In the genomic region with DNA sequence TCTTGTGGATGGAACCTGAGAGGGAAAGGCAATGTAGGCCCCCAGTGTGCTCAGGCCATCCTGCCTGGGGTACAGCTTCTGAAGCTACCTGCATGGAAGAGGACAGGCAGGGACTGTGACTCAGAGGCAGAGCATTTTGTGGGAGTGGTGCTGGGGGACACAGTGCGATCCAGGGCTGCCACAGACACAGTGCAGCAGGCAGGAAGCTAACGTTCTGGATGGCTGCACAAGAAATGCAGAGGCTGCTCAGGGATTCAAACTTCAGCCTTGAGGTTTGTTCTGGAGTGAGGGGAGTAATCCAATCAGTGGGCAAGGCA, we compare ENCODE assay signal across 13 cellular contexts.
DNase-seq lines count a peak whose midpoint lies in the region; FAIRE-seq and TF ChIP-seq lines count a peak whose summit lies in the region.
"Had no signal": no experiment of that assay in that cellular context is flagged by ENCODE, and none has a peak within 500 bp of the region (broad histone marks: within the 10 kb centered on the region; RNA-seq: fewer than 3 reads in every experiment).

No MANE protein-coding gene starts in this region.

- TF ChIP-seq CTCF in SK-N-SH (IDR thresholded peaks at IDR 0.05) (no peak), kidney (IDR thresholded peaks at IDR 0.05; ENCODE audit: borderline replicate concordance, extremely low read depth, insufficient read depth) (no peak), spleen (IDR thresholded peaks at IDR 0.05 in 8 of 11, conservative IDR thresholded peaks at IDR 0.05 in 3 of 11) (no peak)

- H3K4me1 ChIP-seq in SK-N-SH (ENCODE audit: control insufficient read depth in 1 of 2, insufficient read depth in 2 of 2, low read depth in 1 of 2, low read length in 1 of 2) (peaks cover 0 to 6% of the 10 kb centered on the region in 2 experiments; a peak in 1 of 4 replicates), kidney (ENCODE audit: control insufficient read depth in 1 of 2, insufficient read depth in 1 of 2, low read depth in 1 of 2, low read length in 2 of 2) (peaks cover 0 to 5% of the 10 kb centered on the region in 2 donors), spleen (peaks cover 0 to 8% (median 5%) of the 10 kb centered on the region in 6 donors)
- H3K4me1 ChIP-seq: pancreas had no signal

- POLR2A ChIA-PET in SK-N-SH (lab: Yijun Ruan, JAX) (no interaction called here), HEK293T (lab: Yijun Ruan, JAX) (no interaction called here)

- no peak for TF ChIP-seq RAD21 in SK-N-SH (IDR thresholded peaks at IDR 0.05; ENCODE audit: low read length)

- DNase-seq in HK-2 (ENCODE audit: unreplicated experiment): peak; percentile 82
- DNase-seq in SK-N-SH: peak; percentile 12
- peak; percentile 75 for DNase-seq in kidney
- DNase-seq in spleen: no peak
- DNase-seq in NCI-H2107 (lab: John Stamatoyannopoulos, UW): no peak
- DNase-seq in HEK293T (ENCODE audit: extremely low spot score): no peak
- DNase-seq in NCI-H774 (lab: John Stamatoyannopoulos, UW): no peak
- DNase-seq in SW 1271 (lab: John Stamatoyannopoulos, UW): no peak
- DNase-seq: activated CD4-positive, alpha-beta T cell treated with anti-CD3 and anti-CD28 coated beads, Interleukin-2, amount 10 ng/mL, durations not matched to agents 7 days and 5 days; DMS153; NCI-H1048; NCI-H748 treated with DMSO at 0.1 percent for 48 hours; pancreas had no signal

- intact Hi-C loops in kidney (cut with DNase I) (no loop called here), spleen (cut with DNase I; ENCODE audit: low total_unique reads) (no loop called here)

- H3K9ac ChIP-seq in SK-N-SH (no peak overlapping the region), kidney (ENCODE audit: low read length in 2 of 2) (no peak overlapping the region)

- no peak for TF ChIP-seq POLR2A in spleen (IDR thresholded peaks at IDR 0.05)

- no peak overlapping the region for H2AFZ ChIP-seq in SK-N-SH (ENCODE audit: low read depth)

- H3K27ac ChIP-seq in SK-N-SH (ENCODE audit: low read depth in 2 of 2, low read length in 1 of 2) (no peak overlapping the region), kidney (ENCODE audit: low read depth in 2 of 2, low read length in 2 of 2) (no peak overlapping the region), spleen (peak overlapping the region in 5 of 8 donors; percentile 15 to 55 (median 39))
- H3K27ac ChIP-seq: pancreas had no signal

- H3K4me3 ChIP-seq in SK-N-SH (ENCODE audit: low read depth in 2 of 2, low read length in 1 of 2) (no peak overlapping the region), kidney (ENCODE audit: low read length in 2 of 2) (no peak overlapping the region), spleen (no peak overlapping the region)
- H3K4me3 ChIP-seq: pancreas had no signal

- no peak for TF ChIP-seq EP300 in SK-N-SH (IDR thresholded peaks at IDR 0.05; ENCODE audit: borderline replicate concordance in 1 of 2, low read depth in 1 of 2, low read length in 1 of 2)

- no peaks in the 10 kb centered on the region for H3K79me2 ChIP-seq in SK-N-SH (ENCODE audit: insufficient read depth)

- no peaks in the 10 kb centered on the region for H4K20me1 ChIP-seq in SK-N-SH (ENCODE audit: insufficient read depth)

- H3K27me3 ChIP-seq in SK-N-SH (ENCODE audit: insufficient read depth) (no peaks in the 10 kb centered on the region), spleen (replicated peaks in 1 of 7) (no peaks in the 10 kb centered on the region)
- H3K27me3 ChIP-seq: pancreas had no signal

- FAIRE-seq in kidney (lab: Jason Lieb, UNC): no peak
- FAIRE-seq: pancreas had no signal

- no peaks in the 10 kb centered on the region for H3K36me3 ChIP-seq in SK-N-SH (replicated peaks in 1 of 2; ENCODE audit: control insufficient read depth in 1 of 2, insufficient read depth in 2 of 2, low read length in 1 of 2)
- H3K36me3 ChIP-seq in kidney (ENCODE audit: control insufficient read depth in 1 of 2, insufficient read depth in 2 of 2, low read length in 2 of 2): no peaks in the 10 kb centered on the region
- no peaks in the 10 kb centered on the region for H3K36me3 ChIP-seq in spleen
- H3K36me3 ChIP-seq: pancreas had no signal

- H3K9me2 ChIP-seq in SK-N-SH: no peaks in the 10 kb centered on the region

- 33% methylated on average over 2 of the region's 2 CpGs for WGBS in SK-N-SH (ENCODE audit: low lambda C conversion rate)
- 23 to 44% (median 33%) methylated on average over 2 of the region's 2 CpGs for WGBS in spleen, 5 donors

- CTCF ChIA-PET in SK-N-SH (lab: Yijun Ruan, JAX): no interaction called here
- CTCF ChIA-PET in HEK293T (lab: Yijun Ruan, JAX): no interaction called here

- no peaks in the 10 kb centered on the region for H3K9me3 ChIP-seq in SK-N-SH
- no peaks in the 10 kb centered on the region for H3K9me3 ChIP-seq in kidney (ENCODE audit: control insufficient read depth in 1 of 2, low read length in 2 of 2)
- H3K9me3 ChIP-seq in spleen: peaks cover 0 to 11% (median 0%) of the 10 kb centered on the region in 8 donors
- H3K9me3 ChIP-seq: pancreas had no signal

- H3F3A ChIP-seq in SK-N-SH (replicated peaks; ENCODE audit: insufficient read depth): no peaks in the 10 kb centered on the region

- H3K4me2 ChIP-seq in SK-N-SH: no peak overlapping the region

TF ChIP-seq in SK-N-SH, 30 proteins besides CTCF, POLR2A, EP300 and RAD21:
- no peak for TF ChIP-seq YY1 (IDR thresholded peaks at IDR 0.05; ENCODE audit: low read depth)
- TF ChIP-seq ELF1 (IDR thresholded peaks at IDR 0.05): no peak
- TF ChIP-seq RFX5 (IDR thresholded peaks at IDR 0.05; ENCODE audit: low read length): no peak
- TF ChIP-seq, protein P1, sequence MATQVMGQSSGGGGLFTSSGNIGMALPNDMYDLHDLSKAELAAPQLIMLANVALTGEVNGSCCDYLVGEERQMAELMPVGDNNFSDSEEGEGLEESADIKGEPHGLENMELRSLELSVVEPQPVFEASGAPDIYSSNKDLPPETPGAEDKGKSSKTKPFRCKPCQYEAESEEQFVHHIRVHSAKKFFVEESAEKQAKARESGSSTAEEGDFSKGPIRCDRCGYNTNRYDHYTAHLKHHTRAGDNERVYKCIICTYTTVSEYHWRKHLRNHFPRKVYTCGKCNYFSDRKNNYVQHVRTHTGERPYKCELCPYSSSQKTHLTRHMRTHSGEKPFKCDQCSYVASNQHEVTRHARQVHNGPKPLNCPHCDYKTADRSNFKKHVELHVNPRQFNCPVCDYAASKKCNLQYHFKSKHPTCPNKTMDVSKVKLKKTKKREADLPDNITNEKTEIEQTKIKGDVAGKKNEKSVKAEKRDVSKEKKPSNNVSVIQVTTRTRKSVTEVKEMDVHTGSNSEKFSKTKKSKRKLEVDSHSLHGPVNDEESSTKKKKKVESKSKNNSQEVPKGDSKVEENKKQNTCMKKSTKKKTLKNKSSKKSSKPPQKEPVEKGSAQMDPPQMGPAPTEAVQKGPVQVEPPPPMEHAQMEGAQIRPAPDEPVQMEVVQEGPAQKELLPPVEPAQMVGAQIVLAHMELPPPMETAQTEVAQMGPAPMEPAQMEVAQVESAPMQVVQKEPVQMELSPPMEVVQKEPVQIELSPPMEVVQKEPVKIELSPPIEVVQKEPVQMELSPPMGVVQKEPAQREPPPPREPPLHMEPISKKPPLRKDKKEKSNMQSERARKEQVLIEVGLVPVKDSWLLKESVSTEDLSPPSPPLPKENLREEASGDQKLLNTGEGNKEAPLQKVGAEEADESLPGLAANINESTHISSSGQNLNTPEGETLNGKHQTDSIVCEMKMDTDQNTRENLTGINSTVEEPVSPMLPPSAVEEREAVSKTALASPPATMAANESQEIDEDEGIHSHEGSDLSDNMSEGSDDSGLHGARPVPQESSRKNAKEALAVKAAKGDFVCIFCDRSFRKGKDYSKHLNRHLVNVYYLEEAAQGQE (IDR thresholded peaks at IDR 0.05; ENCODE audit: low read depth, low read length): no peak
- no peak for TF ChIP-seq SMC3 (IDR thresholded peaks at IDR 0.05; ENCODE audit: low read depth, low read length)
TF ChIP-seq in SK-N-SH: peak in this region for 0.

TF ChIP-seq in HEK293T, 16 proteins besides CTCF, POLR2A, EP300 and RAD21:
- no peak for TF ChIP-seq LEF1 (IDR thresholded peaks at IDR 0.05; ENCODE audit: borderline replicate concordance)
- TF ChIP-seq FOXM1 (IDR thresholded peaks at IDR 0.05; ENCODE audit: borderline replicate concordance): no peak
- no peak for TF ChIP-seq ZNF384 (IDR thresholded peaks at IDR 0.05)
- TF ChIP-seq BHLHE40 (IDR thresholded peaks at IDR 0.05; ENCODE audit: borderline replicate concordance): no peak
- TF ChIP-seq ELF4 (IDR thresholded peaks at IDR 0.05): no peak

Comparison
In these comparisons a context has a peak if more than half of its experiments do, and no peak if none do; other contexts are left out.
1. DNase-seq: peak in HK-2 (single experiment), SK-N-SH (single experiment) and kidney (single experiment); none in spleen (single experiment), NCI-H2107 (single experiment), HEK293T (single experiment), NCI-H774 (single experiment) and SW 1271 (0 of 2).
2. H3K27ac ChIP-seq: peak in spleen (5 of 8); none in SK-N-SH (0 of 2) and kidney (0 of 2).